9 cellular contexts compared by ENCODE assay signal in the genomic region with DNA sequence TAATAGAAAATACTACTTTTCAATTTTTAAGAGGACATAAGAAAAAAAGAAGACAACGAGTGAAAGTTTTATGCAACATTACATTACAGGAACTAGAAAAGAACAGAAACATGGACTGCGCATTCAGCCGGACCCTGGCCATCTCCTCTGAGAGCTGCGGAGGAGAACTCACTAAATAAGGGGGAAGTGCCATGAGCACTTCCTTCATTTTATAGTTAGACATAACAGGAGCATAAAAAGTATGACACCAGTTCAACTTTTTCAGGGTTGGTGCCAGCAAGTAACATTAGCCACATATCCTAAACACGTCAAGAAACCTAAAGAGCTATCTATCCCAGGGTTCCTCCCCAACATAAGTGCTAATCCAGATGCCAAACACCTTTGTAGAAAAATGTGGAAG.
DNase-seq lines count a peak whose midpoint lies in the region; ATAC-seq and TF ChIP-seq lines count a peak whose summit lies in the region.
"Had no signal": no experiment of that assay in that cellular context is flagged by ENCODE, and none has a peak within 500 bp of the region (broad histone marks: within the 10 kb centered on the region; RNA-seq: fewer than 3 reads in every experiment).

No MANE protein-coding gene starts in this region.

- intact Hi-C loops in left ventricle myocardium superior (cut with micrococcal nuclease) (no loop called here), sciatic nerve (cut with DNase I) (no loop called here)

- peaks cover 22% of the 10 kb centered on the region for H3K36me3 ChIP-seq in DOHH2 (ENCODE audit: control insufficient read depth, low read length)
- no peaks in the 10 kb centered on the region for H3K36me3 ChIP-seq in Peyer's patch

- H3K79me2 ChIP-seq in DOHH2 (ENCODE audit: control insufficient read depth, low read length), result peaks cover 36% of the 10 kb centered on the region

- ATAC-seq in left ventricle myocardium superior (peak; percentile 47), sciatic nerve (peak; percentile 18)

- H4K20me1 ChIP-seq in DOHH2 (ENCODE audit: control insufficient read depth, insufficient read depth, low read depth, low read length), result no peaks in the 10 kb centered on the region

- no peaks in the 10 kb centered on the region for H3K9me3 ChIP-seq in DOHH2 (ENCODE audit: control insufficient read depth, insufficient read depth, low read length)
- H3K9me3 ChIP-seq in Peyer's patch, result no peaks in the 10 kb centered on the region

- H3F3A ChIP-seq in DOHH2 (ENCODE audit: control insufficient read depth, insufficient read depth), result peaks cover 35% of the 10 kb centered on the region

- DNase-seq in Peyer's patch (no peak), left ventricle myocardium superior (no peak), sciatic nerve (ENCODE audit: low spot score) (no peak), NAMALWA (ENCODE audit: low spot score) (no peak)
- DNase-seq in activated naive CD4-positive, alpha-beta T cell (lab: John Stamatoyannopoulos, UW), result no peak
- DNase-seq in central memory CD4-positive, alpha-beta T cell, result no peak
- no peak for DNase-seq in stimulated activated CD4-positive, alpha-beta T cell treated with anti-CD3 and anti-CD28 coated beads, Interleukin-4, amount 100 ng/mL, for 1 hour
- DNase-seq: NCI-H2171 had no signal

- H3K9me2 ChIP-seq in DOHH2 (replicated peaks; ENCODE audit: control insufficient read depth, low read length), result no peaks in the 10 kb centered on the region

- H3K4me1 ChIP-seq in DOHH2 (ENCODE audit: control insufficient read depth, low read length) (peaks cover 75% of the 10 kb centered on the region), Peyer's patch (peaks cover 0 to 32% (median 12%) of the 10 kb centered on the region in 4 donors)

- peak overlapping the region; percentile 91 for H3K4me2 ChIP-seq in DOHH2 (ENCODE audit: low read length)

- no peaks in the 10 kb centered on the region for H3K27me3 ChIP-seq in DOHH2 (ENCODE audit: control insufficient read depth, low read length)
- H3K27me3 ChIP-seq in Peyer's patch, result no peaks in the 10 kb centered on the region

- no peak for TF ChIP-seq POLR2A in Peyer's patch (IDR thresholded peaks at IDR 0.05)

- peak overlapping the region; percentile 73 for H3K4me3 ChIP-seq in DOHH2 (ENCODE audit: low read length)
- H3K4me3 ChIP-seq in Peyer's patch, result no peak overlapping the region

- peak overlapping the region; percentile 82 for H3K27ac ChIP-seq in DOHH2 (ENCODE audit: low read depth, low read length)
- peak overlapping the region; percentile 60 to 82 (median 76) for H3K27ac ChIP-seq in Peyer's patch

- TF ChIP-seq CTCF in DOHH2 (IDR thresholded peaks at IDR 0.05; ENCODE audit: low read depth, low read length, poor library complexity, severe bottlenecking) (no peak), Peyer's patch (IDR thresholded peaks at IDR 0.05) (no peak)
